ENCODE assay signal across 17 cellular contexts in the genomic region with DNA sequence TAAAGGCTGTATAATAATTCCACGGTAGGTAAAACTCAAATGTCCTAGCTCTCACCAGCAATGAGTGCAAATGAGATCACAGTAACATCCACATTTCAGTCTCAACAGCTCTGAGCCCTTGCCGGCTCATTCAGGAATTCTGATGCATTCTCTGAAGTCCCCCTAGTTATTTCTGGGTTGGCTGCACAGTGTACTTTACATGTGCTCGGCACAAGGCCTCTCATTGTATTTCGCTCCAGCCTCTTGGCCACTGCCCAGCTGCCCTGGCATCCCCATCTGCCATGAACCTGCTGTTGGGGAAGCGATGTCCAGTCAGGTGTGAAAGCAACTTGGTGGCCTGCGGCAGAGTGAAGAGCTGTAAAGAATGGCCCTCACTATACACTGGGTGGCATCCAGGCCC. TPM values are rescaled to one million over a fixed set of nuclear protein-coding genes. Genes with fewer than 3 reads are reported as not detected.
DNase-seq lines count a peak whose midpoint lies in the region; ATAC-seq lines count a peak whose summit lies in the region.
"Had no signal": no experiment of that assay in that cellular context is flagged by ENCODE, and none has a peak within 500 bp of the region (broad histone marks: within the 10 kb centered on the region; RNA-seq: fewer than 3 reads in every experiment).

No MANE protein-coding gene starts in this region.

- intact Hi-C loops in posterior cingulate gyrus (cut with DNase I), result loop anchor here (10.0 kb wide), 1 partner anchor 161 kb away; the partner anchor contains the start of gene MXRA7
- intact Hi-C loops in sciatic nerve (cut with DNase I), result no loop called here

- no peak overlapping the region for H3K4me3 Mint-ChIP-seq in activated T-helper 17 cell treated with anti-CD3 and anti-CD28 coated beads, Interleukin-2, amount 50 U/mL, for 72 hours
- H3K4me3 Mint-ChIP-seq: activated CD4-positive, alpha-beta T cell treated with anti-CD3 and anti-CD28 coated beads, Interleukin-2, amount 10 ng/mL, durations not matched to agents 24 days and 14 days; stimulated activated memory B cell treated with anti-CD40 and anti-IgM and Interleukin-4, amounts not matched to agents 10 μg/mL and 1 μg/mL and 100 μg/mL, for 72 hours; T-helper 1 cell treated with Interleukin-12 subunit alpha and Interleukin-12 subunit beta and Interleukin-4 antibody, amounts not matched to agents 30 μg/mL and 1 μg/mL, for 36 hours had no signal

- no peaks in the 10 kb centered on the region for H3K9me3 Mint-ChIP-seq in activated T-helper 17 cell treated with anti-CD3 and anti-CD28 coated beads, Interleukin-2, amount 50 U/mL, for 72 hours
- H3K9me3 Mint-ChIP-seq: activated CD4-positive, alpha-beta T cell treated with anti-CD3 and anti-CD28 coated beads, Interleukin-2, amount 10 ng/mL, durations not matched to agents 24 days and 14 days; stimulated activated memory B cell treated with anti-CD40 and anti-IgM and Interleukin-4, amounts not matched to agents 10 μg/mL and 1 μg/mL and 100 μg/mL, for 72 hours; T-helper 1 cell treated with Interleukin-12 subunit alpha and Interleukin-12 subunit beta and Interleukin-4 antibody, amounts not matched to agents 30 μg/mL and 1 μg/mL, for 36 hours had no signal

- no peaks in the 10 kb centered on the region for H3K27me3 Mint-ChIP-seq in activated T-helper 17 cell treated with anti-CD3 and anti-CD28 coated beads, Interleukin-2, amount 50 U/mL, for 72 hours
- H3K27me3 Mint-ChIP-seq: activated CD4-positive, alpha-beta T cell treated with anti-CD3 and anti-CD28 coated beads, Interleukin-2, amount 10 ng/mL, durations not matched to agents 24 days and 14 days; B cell; stimulated activated memory B cell treated with anti-CD40 and anti-IgM and Interleukin-4, amounts not matched to agents 10 μg/mL and 1 μg/mL and 100 μg/mL, for 72 hours had no signal

- peaks cover 23% of the 10 kb centered on the region for H3K36me3 Mint-ChIP-seq in activated T-helper 17 cell treated with anti-CD3 and anti-CD28 coated beads, Interleukin-2, amount 50 U/mL, for 72 hours (ENCODE audit: low read depth)

- peak overlapping the region; percentile 12 for H3K27ac Mint-ChIP-seq in activated T-helper 17 cell treated with anti-CD3 and anti-CD28 coated beads, Interleukin-2, amount 50 U/mL, for 72 hours
- H3K27ac Mint-ChIP-seq: activated CD4-positive, alpha-beta T cell treated with anti-CD3 and anti-CD28 coated beads, Interleukin-2, amount 10 ng/mL, durations not matched to agents 24 days and 14 days; B cell; stimulated activated memory B cell treated with anti-CD40 and anti-IgM and Interleukin-4, amounts not matched to agents 10 μg/mL and 1 μg/mL and 100 μg/mL, for 72 hours had no signal

- DNase-seq in DMS 273 treated with DMSO at 0.1 percent for 48 hours (lab: John Stamatoyannopoulos, UW), result peak; percentile 57
- peak; percentile 71 to 76 for DNase-seq in hippocampal formation (lab: John Stamatoyannopoulos, UW)
- DNase-seq in posterior cingulate gyrus, result peak in 9 of 10 donors; percentile 57 to 96 (median 76)
- no peak for DNase-seq in sciatic nerve (ENCODE audit: low spot score)
- DNase-seq in ecto neural progenitor cell (ENCODE audit: low spot score), result no peak
- DNase-seq in NOMO-1 treated with DMSO at 0.1 percent for 48 hours (lab: John Stamatoyannopoulos, UW; ENCODE audit: unreplicated experiment), result no peak
- DNase-seq: activated CD4-positive, alpha-beta T cell treated with anti-CD3 and anti-CD28 coated beads, Interleukin-2, amount 10 ng/mL, durations not matched to agents 24 days and 14 days; activated effector memory CD4-positive, alpha-beta T cell treated with Interleukin-2 at 50 U/mL for 16 hours; mesenchymal stem cell; NCI-H345; Peyer's patch; stimulated activated CD4-positive, alpha-beta T cell treated with anti-CD3 and anti-CD28 coated beads, Interleukin-4, amount 100 ng/mL, for 24 hours had no signal

- H3K4me1 Mint-ChIP-seq in activated T-helper 17 cell treated with anti-CD3 and anti-CD28 coated beads, Interleukin-2, amount 50 U/mL, for 72 hours, result peaks cover 9% of the 10 kb centered on the region

- ATAC-seq in activated T-helper 17 cell treated with anti-CD3 and anti-CD28 coated beads, Interleukin-2, amount 50 U/mL, for 72 hours (replicated peaks), result no peak
- no peak for ATAC-seq in sciatic nerve
- ATAC-seq in HG02798 (IDR thresholded peaks at IDR 0.05; ENCODE audit: poor library complexity, unreplicated experiment), result no peak
- ATAC-seq: stimulated activated memory B cell treated with anti-CD40 and anti-IgM and Interleukin-4, amounts not matched to agents 10 μg/mL and 1 μg/mL and 100 μg/mL, for 72 hours had no signal

RNA-seq across cellular contexts. Expression of gene PRCD, which starts 14.3 kb away (rescaled TPM):
- total RNA-seq in activated T-helper 17 cell treated with anti-CD3 and anti-CD28 coated beads, Interleukin-2, amount 50 U/mL, for 72 hours, result not detected
- total RNA-seq in sciatic nerve, result 9.8 TPM
- total RNA-seq: activated CD4-positive, alpha-beta T cell treated with anti-CD3 and anti-CD28 coated beads, Interleukin-2, amount 10 ng/mL, durations not matched to agents 24 days and 14 days had no signal

RNA-seq across cellular contexts. Expression of gene CYGB, which starts 16.6 kb away (rescaled TPM):
- total RNA-seq in activated T-helper 17 cell treated with anti-CD3 and anti-CD28 coated beads, Interleukin-2, amount 50 U/mL, for 72 hours, result not detected
- total RNA-seq in sciatic nerve, result 57.7 TPM
- total RNA-seq: activated CD4-positive, alpha-beta T cell treated with anti-CD3 and anti-CD28 coated beads, Interleukin-2, amount 10 ng/mL, durations not matched to agents 24 days and 14 days had no signal

RNA-seq across cellular contexts. Expression of gene ST6GALNAC2, which starts 31.5 kb away (rescaled TPM):
- total RNA-seq in activated T-helper 17 cell treated with anti-CD3 and anti-CD28 coated beads, Interleukin-2, amount 50 U/mL, for 72 hours, result under 1 TPM in 1 of 2 donors, not detected in 1; 0.29 TPM
- 104 TPM for total RNA-seq in sciatic nerve
- total RNA-seq: activated CD4-positive, alpha-beta T cell treated with anti-CD3 and anti-CD28 coated beads, Interleukin-2, amount 10 ng/mL, durations not matched to agents 24 days and 14 days had no signal

RNA-seq across cellular contexts. Expression of gene RHBDF2, which starts 52.9 kb away (rescaled TPM):
- total RNA-seq in activated T-helper 17 cell treated with anti-CD3 and anti-CD28 coated beads, Interleukin-2, amount 50 U/mL, for 72 hours, result 10 to 100 TPM; 33.3 to 56.5 TPM
- 37.9 TPM for total RNA-seq in sciatic nerve

Comparison
In these comparisons a context has a peak if more than half of its experiments do, and no peak if none do; other contexts are left out.
1. DNase-seq: peak in DMS 273 treated with DMSO at 0.1 percent for 48 hours (single experiment), hippocampal formation (2 of 2) and posterior cingulate gyrus (9 of 10); none in sciatic nerve (single experiment), ecto neural progenitor cell (single experiment) and NOMO-1 treated with DMSO at 0.1 percent for 48 hours (single experiment).
2. RNA of gene PRCD, which starts 14.3 kb away (total RNA-seq): 9.8 TPM in sciatic nerve (single experiment); not detected in activated T-helper 17 cell treated with anti-CD3 and anti-CD28 coated beads, Interleukin-2, amount 50 U/mL, for 72 hours; every median in the first group is over 10 times any median in the second.
3. RNA of gene CYGB, which starts 16.6 kb away (total RNA-seq): 57.7 TPM in sciatic nerve (single experiment); not detected in activated T-helper 17 cell treated with anti-CD3 and anti-CD28 coated beads, Interleukin-2, amount 50 U/mL, for 72 hours; every median in the first group is over 10 times any median in the second.
4. RNA of gene ST6GALNAC2, which starts 31.5 kb away (total RNA-seq): 104 TPM in sciatic nerve (single experiment); 0.29 TPM in activated T-helper 17 cell treated with anti-CD3 and anti-CD28 coated beads, Interleukin-2, amount 50 U/mL, for 72 hours; every median in the first group is over 10 times any median in the second.